ENCODE assay signal across 9 cellular contexts in the genomic region with DNA sequence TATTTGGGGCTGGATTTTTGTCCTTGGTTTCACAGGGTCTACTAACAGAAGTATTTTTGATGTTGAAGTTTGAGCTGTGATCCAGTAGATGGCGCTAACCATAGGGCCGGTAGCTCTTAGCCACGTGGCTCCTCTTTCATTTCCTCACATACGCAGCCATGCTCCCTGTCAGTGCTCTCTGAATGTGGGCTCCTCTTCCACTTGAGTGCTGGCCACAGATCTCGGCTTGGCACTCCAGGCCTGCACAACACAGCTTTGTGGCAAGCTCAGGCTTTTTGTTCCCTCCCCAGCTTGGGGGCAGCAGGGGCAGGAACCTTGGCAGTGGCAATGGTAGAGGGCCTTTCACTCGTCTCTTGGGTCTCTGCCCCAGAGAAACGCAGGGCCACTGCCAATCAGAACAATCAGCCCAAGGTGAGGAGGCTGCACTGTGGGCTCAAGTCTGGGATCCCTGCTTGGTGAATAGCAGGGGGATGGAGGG. TPM values are rescaled to one million over a fixed set of nuclear protein-coding genes. Genes with fewer than 3 reads are reported as not detected.
DNase-seq lines count a peak whose midpoint lies in the region; ATAC-seq, FAIRE-seq and TF ChIP-seq lines count a peak whose summit lies in the region.
"Had no signal": no experiment of that assay in that cellular context is flagged by ENCODE, and none has a peak within 500 bp of the region (broad histone marks: within the 10 kb centered on the region; RNA-seq: fewer than 3 reads in every experiment).

No MANE protein-coding gene starts in this region.

- TF ChIP-seq CTCF in AG09319 (IDR thresholded peaks at IDR 0.05; ENCODE audit: low read depth, low read length) (peak; percentile 62), transverse colon (IDR thresholded peaks at IDR 0.05) (peak; percentile 35 to 55 (median 48))

- no peaks in the 10 kb centered on the region for H3K4me1 ChIP-seq in transverse colon

- no peaks in the 10 kb centered on the region for H3K9me3 ChIP-seq in transverse colon

- no peaks in the 10 kb centered on the region for H3K36me3 Mint-ChIP-seq in activated T-helper 17 cell treated with anti-CD3 and anti-CD28 coated beads, Interleukin-2, amount 50 U/mL, for 72 hours (ENCODE audit: low read depth)

- H3K4me3 ChIP-seq in transverse colon = no peak overlapping the region

- H3K9me3 Mint-ChIP-seq in activated T-helper 17 cell treated with anti-CD3 and anti-CD28 coated beads, Interleukin-2, amount 50 U/mL, for 72 hours = no peaks in the 10 kb centered on the region

- no peaks in the 10 kb centered on the region for H3K27me3 ChIP-seq in transverse colon

- no peaks in the 10 kb centered on the region for H3K4me1 Mint-ChIP-seq in activated T-helper 17 cell treated with anti-CD3 and anti-CD28 coated beads, Interleukin-2, amount 50 U/mL, for 72 hours

- intact Hi-C loops in transverse colon (cut with DNase I; ENCODE audit: low total_unique reads) = loop anchor here (5.0 kb wide), 1 partner anchor 111 kb away; no protein-coding TSS in a partner anchor

- DNase-seq in AG09319 (ENCODE audit: extremely low read depth, low read depth) = peak; percentile 18
- peak; percentile 4 for DNase-seq in NCI-H1092 (lab: John Stamatoyannopoulos, UW)
- DNase-seq in iPS-NIHi11 (ENCODE audit: low spot score) = peak; percentile 59
- no peak for DNase-seq in transverse colon
- DNase-seq in cerebellar nuclear complex (lab: John Stamatoyannopoulos, UW) = no peak

- no peaks in the 10 kb centered on the region for H3K36me3 ChIP-seq in transverse colon

- H3K27me3 Mint-ChIP-seq in activated T-helper 17 cell treated with anti-CD3 and anti-CD28 coated beads, Interleukin-2, amount 50 U/mL, for 72 hours = peaks cover 23% of the 10 kb centered on the region

- 0 to 37% methylated on average over 3 to 7 of the region's 7 CpGs for whole genome bisulfite sequencing in transverse colon (ENCODE audit: low coverage in 1 of 2), 2 donors

- ATAC-seq in HG02642 (IDR thresholded peaks at IDR 0.05; ENCODE audit: poor library complexity, unreplicated experiment) = peak; percentile 84
- ATAC-seq in activated T-helper 17 cell treated with anti-CD3 and anti-CD28 coated beads, Interleukin-2, amount 50 U/mL, for 72 hours (replicated peaks) = peak; percentile 34

- TF ChIP-seq EP300 in transverse colon (IDR thresholded peaks at IDR 0.05; ENCODE audit: low read depth) = no peak

- H3K4me3 Mint-ChIP-seq in activated T-helper 17 cell treated with anti-CD3 and anti-CD28 coated beads, Interleukin-2, amount 50 U/mL, for 72 hours = no peak overlapping the region

- no peak overlapping the region for H3K27ac Mint-ChIP-seq in activated T-helper 17 cell treated with anti-CD3 and anti-CD28 coated beads, Interleukin-2, amount 50 U/mL, for 72 hours

- TF ChIP-seq POLR2A in transverse colon (IDR thresholded peaks at IDR 0.05) = no peak

- FAIRE-seq in G401.6 (lab: Jason Lieb, UNC) = peak; percentile 73

- in situ Hi-C loops in transverse colon (cut with MboI; ENCODE audit: low pct_ligation_motif_present in 1 of 4, low pct_unique_long_range_greater_than_20kb in 1 of 4, low sequenced_read_pairs in 3 of 4) = loop anchor here in 2 of 4 donors (10.0 kb wide), 2 partner anchors 108 to 118 kb away; no protein-coding TSS in a partner anchor

- no peak overlapping the region for H3K27ac ChIP-seq in transverse colon

RNA-seq across cellular contexts. Expression of a gene that starts 18.6 kb away (rescaled TPM):
- total RNA-seq in activated T-helper 17 cell treated with anti-CD3 and anti-CD28 coated beads, Interleukin-2, amount 50 U/mL, for 72 hours = not detected
- total RNA-seq in transverse colon = under 1 TPM in 1 of 4 donors, not detected in 3; 0.80 TPM
- total RNA-seq: T-helper 2 cell treated with Interferon-gamma antibody and Interleukin-4, amounts not matched to agents 100 ng/mL and 5 ng/mL, for 36 hours had no signal

Comparison
In these comparisons a context has a peak if more than half of its experiments do, and no peak if none do; other contexts are left out.
1. DNase-seq: peak in AG09319 (single experiment), NCI-H1092 (single experiment) and iPS-NIHi11 (single experiment); none in transverse colon (single experiment) and cerebellar nuclear complex (0 of 2).